Comparison of ENCODE assay signal across 10 cellular contexts in the genomic region with DNA sequence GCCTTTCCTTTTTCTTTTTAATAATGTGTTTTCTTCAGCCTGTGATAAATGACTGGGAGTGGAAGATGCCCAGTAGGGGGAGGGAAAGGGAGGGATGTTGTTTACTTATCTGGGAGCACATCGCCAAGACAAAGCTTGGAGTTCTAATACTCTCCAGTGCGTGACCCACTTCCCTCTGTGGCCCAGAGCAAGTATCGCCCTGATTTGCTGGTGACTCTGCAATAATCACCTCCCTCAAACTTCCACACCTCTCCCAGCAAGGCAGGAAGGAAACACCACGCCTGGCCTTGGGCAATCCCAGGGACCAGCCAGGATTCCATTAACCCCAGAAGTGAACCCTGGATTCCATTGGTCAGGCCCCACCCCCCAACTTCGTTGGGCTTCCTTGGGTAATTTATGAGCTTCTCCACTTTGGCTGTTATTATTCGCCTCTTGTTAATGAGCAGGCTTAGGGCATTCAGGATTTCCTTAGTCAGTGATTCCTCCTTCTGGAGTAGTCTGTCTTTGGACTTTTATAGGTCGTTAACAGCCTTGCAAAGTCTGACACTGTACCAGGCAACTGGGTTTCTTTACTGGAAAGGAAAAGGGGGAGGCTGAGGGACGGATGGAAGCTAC. TPM values are rescaled to one million over a fixed set of nuclear protein-coding genes. Genes with fewer than 3 reads are reported as not detected.
DNase-seq lines count a peak whose midpoint lies in the region; ATAC-seq and TF ChIP-seq lines count a peak whose summit lies in the region.
"Had no signal": no experiment of that assay in that cellular context is flagged by ENCODE, and none has a peak within 500 bp of the region (broad histone marks: within the 10 kb centered on the region; RNA-seq: fewer than 3 reads in every experiment).

No MANE protein-coding gene starts in this region.

- no peak overlapping the region for H3K9ac ChIP-seq in neural progenitor cell

- no peak overlapping the region for H3K27ac ChIP-seq in neural progenitor cell

- H3K4me3 ChIP-seq in epithelial cell of proximal tubule (ENCODE audit: low read depth, low read length) (peak overlapping the region; percentile 10), neural progenitor cell (no peak overlapping the region)

- H3K9me3 ChIP-seq in neural progenitor cell (ENCODE audit: low read depth), result no peaks in the 10 kb centered on the region

- peak overlapping the region; percentile 24 for H3K4me2 ChIP-seq in neural progenitor cell

- H3K36me3 ChIP-seq in neural progenitor cell, result no peaks in the 10 kb centered on the region

- H3K9me3 Mint-ChIP-seq in neural progenitor cell, result peaks cover under 1% of the 10 kb centered on the region

- H2AFZ ChIP-seq in neural progenitor cell (replicated peaks), result peak overlapping the region; percentile 44

- peaks cover 4% of the 10 kb centered on the region for H3K27me3 Mint-ChIP-seq in neural progenitor cell (ENCODE audit: insufficient read depth, low read depth)

- no peaks in the 10 kb centered on the region for H3K27me3 ChIP-seq in neural progenitor cell

- DNase-seq in AG08395 (ENCODE audit: low spot score) (peak; percentile 60), LHCN-M2 (ENCODE audit: low read depth) (peak; percentile 40), epithelial cell of proximal tubule (ENCODE audit: low read depth) (peak; percentile 93), neural progenitor cell (ENCODE audit: low spot score) (peak; percentile 39), NCI-H524 treated with DMSO at 0.1 percent for 48 hours (lab: John Stamatoyannopoulos, UW) (no peak)
- DNase-seq in stimulated activated naive CD4-positive, alpha-beta T cell treated with Interleukin-2 at 50 U/mL for 16 hours (lab: John Stamatoyannopoulos, UW), result no peak
- DNase-seq: activated CD4-positive, CD25-positive, alpha-beta regulatory T cell treated with anti-CD3 and anti-CD28 coated beads, Interleukin-2, amount 50 U/mL, for 72 hours had no signal

- H3K4me3 Mint-ChIP-seq in neural progenitor cell, result no peak overlapping the region

- peaks cover 22% of the 10 kb centered on the region for H3K4me1 ChIP-seq in neural progenitor cell

- peaks cover 34% of the 10 kb centered on the region for H3K4me1 Mint-ChIP-seq in neural progenitor cell

- no peak overlapping the region for H3K27ac Mint-ChIP-seq in neural progenitor cell

- TF ChIP-seq CTCF in epithelial cell of proximal tubule (conservative IDR thresholded peaks at IDR 0.05; ENCODE audit: low read depth, low read length) (peak; percentile 27), neural progenitor cell (IDR thresholded peaks at IDR 0.05) (peak; percentile 11)

- no peaks in the 10 kb centered on the region for H3K36me3 Mint-ChIP-seq in neural progenitor cell

- H3F3A ChIP-seq in neural progenitor cell (ENCODE audit: low read depth), result no peaks in the 10 kb centered on the region

- no peaks in the 10 kb centered on the region for H4K20me1 ChIP-seq in neural progenitor cell (ENCODE audit: low read depth)

- no peaks in the 10 kb centered on the region for H3K79me2 ChIP-seq in neural progenitor cell (ENCODE audit: low read depth)

- no peak for ATAC-seq in GM18517 (IDR thresholded peaks at IDR 0.05; ENCODE audit: unreplicated experiment)
- no peak for ATAC-seq in GM19324 (IDR thresholded peaks at IDR 0.05; ENCODE audit: low FRiP score, unreplicated experiment)

RNA-seq across cellular contexts. Expression of a gene that starts 24.3 kb away (rescaled TPM):
- total RNA-seq in LHCN-M2 (2014; rRNA removed), result not detected in 2 replicates
- polyA plus RNA-seq in LHCN-M2 (2012), result not detected
- 3.6 and 9.9 TPM in 2 replicates for total RNA-seq in epithelial cell of proximal tubule
- 1.1 and 1.5 TPM in 2 replicates for total RNA-seq in neural progenitor cell (ENCODE audit: low replicate concordance)
- total RNA-seq: dermis microvascular lymphatic vessel endothelial cell had no signal

Comparison
In these comparisons a context has a peak if more than half of its experiments do, and no peak if none do; other contexts are left out.
1. DNase-seq: peak in AG08395 (single experiment), LHCN-M2 (single experiment), epithelial cell of proximal tubule (single experiment) and neural progenitor cell (single experiment); none in stimulated activated naive CD4-positive, alpha-beta T cell treated with Interleukin-2 at 50 U/mL for 16 hours (single experiment) and NCI-H524 treated with DMSO at 0.1 percent for 48 hours (single experiment).